In genomic region chr5:140186155-140186753, GRCh38 we compare ENCODE assay signal across 1 cellular context.
TF ChIP-seq lines count a peak whose summit lies in the region.

No MANE protein-coding gene starts in this region.

TF ChIP-seq in K562, 482 proteins besides CTCF, POLR2A, EP300 and RAD21 (continued from another document and continues in another):
- no peak for TF ChIP-seq E4F1 (CRISPR knock-in tag; IDR thresholded peaks at IDR 0.05; ENCODE audit: borderline replicate concordance)
- TF ChIP-seq PKNOX1 (IDR thresholded peaks at IDR 0.05), result peak; percentile 40
- TF ChIP-seq KLF16 (IDR thresholded peaks at IDR 0.05), result no peak
- TF ChIP-seq TCF3 (CRISPR knock-in tag; IDR thresholded peaks at IDR 0.05), result no peak; the same call in 1 of the 2 replicates
- TF ChIP-seq MXI1 (IDR thresholded peaks at IDR 0.05; ENCODE audit: low read depth, low read length), result no peak
- no peak for TF ChIP-seq HDAC2 (IDR thresholded peaks at IDR 0.05)
- no peak for TF ChIP-seq POU5F1 (IDR thresholded peaks at IDR 0.05; ENCODE audit: borderline replicate concordance, low read depth, low read length, partially characterized antibody)
- peak; percentile 51; the same call in 1 of the 2 replicates for TF ChIP-seq NBN (IDR thresholded peaks at IDR 0.05; ENCODE audit: low read depth)
- TF ChIP-seq TAL1 (IDR thresholded peaks at IDR 0.05), result peak; percentile 32
- TF ChIP-seq L3MBTL2 (IDR thresholded peaks at IDR 0.05), result 0 out of 2 replicates have a peak, but pooled peaks have one; percentile 31
- peak; percentile 45; the same call in 1 of the 2 replicates for TF ChIP-seq MAFF (IDR thresholded peaks at IDR 0.05; ENCODE audit: low read length)
- peak; percentile 94 for TF ChIP-seq TOE1 (IDR thresholded peaks at IDR 0.05; ENCODE audit: borderline replicate concordance)
- TF ChIP-seq TOE1 (CRISPR knock-in tag; IDR thresholded peaks at IDR 0.05; ENCODE audit: borderline replicate concordance, low read depth), result no peak
- TF ChIP-seq ZNF146 (CRISPR knock-in tag; IDR thresholded peaks at IDR 0.05; ENCODE audit: unreplicated experiment), result no peak
- TF ChIP-seq GMEB1 (CRISPR knock-in tag; IDR thresholded peaks at IDR 0.05), result no peak
- no peak for TF ChIP-seq FUS (optimal IDR thresholded peaks at IDR 0.05; ENCODE audit: low read depth, low read length)
- no peak for TF ChIP-seq HSF4 (CRISPR knock-in tag; IDR thresholded peaks at IDR 0.05; ENCODE audit: borderline replicate concordance)
- TF ChIP-seq ZNF764 (CRISPR knock-in tag; IDR thresholded peaks at IDR 0.05; ENCODE audit: low read depth), result no peak
- 0 out of 4 replicates have a peak, but pooled peaks of 1 of the 2 experiments have one; percentile 21 for TF ChIP-seq FOXK2 (conservative IDR thresholded peaks at IDR 0.05 in 1 of 2, IDR thresholded peaks at IDR 0.05 in 1 of 2; ENCODE audit: low read depth in 2 of 2)
- 0 out of 4 replicates have a peak, but pooled peaks of 1 of the 2 experiments have one; percentile 56 for TF ChIP-seq ZNF318 (IDR thresholded peaks at IDR 0.05; ENCODE audit: borderline replicate concordance in 1 of 2, low read depth in 1 of 2)
- TF ChIP-seq SOX6 (IDR thresholded peaks at IDR 0.05), result peak; percentile 86; the same call in 1 of the 2 replicates
- peak; percentile 33 for TF ChIP-seq EP400 (IDR thresholded peaks at IDR 0.05)
- TF ChIP-seq PHTF2 (CRISPR knock-in tag; IDR thresholded peaks at IDR 0.05), result no peak
- TF ChIP-seq CBX3 (IDR thresholded peaks at IDR 0.05; ENCODE audit: borderline replicate concordance in 1 of 2, low read length in 2 of 2), result no peak
- TF ChIP-seq PRDM10 (IDR thresholded peaks at IDR 0.05; ENCODE audit: partially characterized antibody), result no peak
- no peak for TF ChIP-seq MLX (CRISPR knock-in tag; conservative IDR thresholded peaks at IDR 0.05)
- TF ChIP-seq ZNF217 (CRISPR knock-in tag; IDR thresholded peaks at IDR 0.05), result no peak
- TF ChIP-seq ATF7 (IDR thresholded peaks at IDR 0.05), result peak; percentile 42; the same call in 1 of the 2 replicates
- peak; percentile 56; the same call in 1 of the 2 replicates for TF ChIP-seq POLR2H (tag; IDR thresholded peaks at IDR 0.05; ENCODE audit: low read depth)
- no peak for TF ChIP-seq HINFP (tag; conservative IDR thresholded peaks at IDR 0.05; ENCODE audit: low read depth)
- TF ChIP-seq JUND (IDR thresholded peaks at IDR 0.05; ENCODE audit: borderline replicate concordance, low read depth, low read length), result peak; percentile 38; the same call in 1 of the 2 replicates
- no peak for TF ChIP-seq JUND (tag; IDR thresholded peaks at IDR 0.05; ENCODE audit: borderline replicate concordance, low read depth, low read length)
- no peak for TF ChIP-seq ZNF354B (CRISPR knock-in tag; IDR thresholded peaks at IDR 0.05)
- TF ChIP-seq ZNF324 (CRISPR knock-in tag; IDR thresholded peaks at IDR 0.05), result no peak
- TF ChIP-seq RBM39 (optimal IDR thresholded peaks at IDR 0.05; ENCODE audit: low read depth, low read length), result no peak
- peak; percentile 21; the same call in 1 of the 2 replicates for TF ChIP-seq NR2C1 (IDR thresholded peaks at IDR 0.05)
- 0 out of 2 replicates have a peak, but pooled peaks have one; percentile 9 for TF ChIP-seq NR2C1 (tag; IDR thresholded peaks at IDR 0.05)
- TF ChIP-seq CCNT2 (IDR thresholded peaks at IDR 0.05; ENCODE audit: borderline replicate concordance, extremely low read depth, insufficient read length, low read depth, low read length), result no peak
- TF ChIP-seq TEAD1 (CRISPR knock-in tag; IDR thresholded peaks at IDR 0.05), result 0 out of 4 replicates have a peak, but pooled peaks of 1 of the 2 experiments have one; percentile 28
- no peak for TF ChIP-seq PHF21A (IDR thresholded peaks at IDR 0.05; ENCODE audit: borderline replicate concordance, low read depth)
